ENCODE assay signal across 9 cellular contexts in genomic region chr11:101127348-101127698, GRCh38.
DNase-seq lines count a peak whose midpoint lies in the region; ATAC-seq and TF ChIP-seq lines count a peak whose summit lies in the region.
"Had no signal": no experiment of that assay in that cellular context is flagged by ENCODE, and none has a peak within 500 bp of the region (broad histone marks: within the 10 kb centered on the region; RNA-seq: fewer than 3 reads in every experiment).

No MANE protein-coding gene starts in this region.

- H3K9me3 Mint-ChIP-seq in stimulated activated naive CD8-positive, alpha-beta T cell treated with anti-CD3 and anti-CD28 coated beads, Interleukin-15, amount 100 ng/mL, for 72 hours: no peaks in the 10 kb centered on the region

- H3K27me3 Mint-ChIP-seq in stimulated activated naive CD8-positive, alpha-beta T cell treated with anti-CD3 and anti-CD28 coated beads, Interleukin-15, amount 100 ng/mL, for 72 hours: peaks cover 56% of the 10 kb centered on the region

- H3K9ac ChIP-seq in muscle layer of colon (ENCODE audit: low read length): peak overlapping the region; percentile 79

- no peaks in the 10 kb centered on the region for H3K36me3 ChIP-seq in muscle layer of colon (ENCODE audit: insufficient read depth, low read length)

- H3K4me1 Mint-ChIP-seq in stimulated activated naive CD8-positive, alpha-beta T cell treated with anti-CD3 and anti-CD28 coated beads, Interleukin-15, amount 100 ng/mL, for 72 hours: peaks cover 5% of the 10 kb centered on the region

- no peak overlapping the region for H3K27ac Mint-ChIP-seq in stimulated activated naive CD8-positive, alpha-beta T cell treated with anti-CD3 and anti-CD28 coated beads, Interleukin-15, amount 100 ng/mL, for 72 hours
- H3K27ac Mint-ChIP-seq: T-cell had no signal

- no peak for TF ChIP-seq CTCF in fibroblast of mammary gland (conservative IDR thresholded peaks at IDR 0.05; ENCODE audit: control insufficient read depth, insufficient read depth, low read depth, low read length)

- ATAC-seq in stimulated activated naive CD8-positive, alpha-beta T cell treated with anti-CD3 and anti-CD28 coated beads, Interleukin-15, amount 100 ng/mL, for 72 hours: peak; percentile 26
- no peak for ATAC-seq in stimulated activated naive CD8-positive, alpha-beta T cell treated with anti-CD3 and anti-CD28 coated beads, Interleukin-15, Interleukin-2, amounts not matched to agents 100 U/mL and 50 U/mL, for 24 hours
- ATAC-seq in HG03095 (IDR thresholded peaks at IDR 0.05; ENCODE audit: unreplicated experiment) (no peak), HG03469 (IDR thresholded peaks at IDR 0.05; ENCODE audit: unreplicated experiment) (no peak)
- ATAC-seq: T-cell had no signal

- DNase-seq in stimulated activated naive CD8-positive, alpha-beta T cell treated with anti-CD3 and anti-CD28 coated beads, Interleukin-15, amount 100 ng/mL, for 72 hours: no peak
- DNase-seq in stimulated activated naive CD8-positive, alpha-beta T cell treated with anti-CD3 and anti-CD28 coated beads, Interleukin-15, Interleukin-2, amounts not matched to agents 100 U/mL and 50 U/mL, for 24 hours: no peak
- no peak for DNase-seq in fibroblast of mammary gland (ENCODE audit: low read depth)
- DNase-seq in activated T-cell treated with anti-CD3 and anti-CD28 coated beads, Interleukin-2, amount 50 U/mL, for 1 hour: no peak
- DNase-seq in MV-4-11 (lab: John Stamatoyannopoulos, UW): no peak
- DNase-seq: T-cell had no signal

- H3K9me3 ChIP-seq in muscle layer of colon (ENCODE audit: low read length): no peaks in the 10 kb centered on the region

- peaks cover 9% of the 10 kb centered on the region for H3K4me1 ChIP-seq in muscle layer of colon (ENCODE audit: insufficient read depth, low read length)

- peak overlapping the region in 1 of 2 donors; percentile 14 for H3K4me3 Mint-ChIP-seq in stimulated activated naive CD8-positive, alpha-beta T cell treated with anti-CD3 and anti-CD28 coated beads, Interleukin-15, amount 100 ng/mL, for 72 hours
- H3K4me3 Mint-ChIP-seq: T-cell had no signal

- peak overlapping the region; percentile 53 for H3K4me3 ChIP-seq in fibroblast of mammary gland (ENCODE audit: control insufficient read depth, low read depth, low read length)
- H3K4me3 ChIP-seq in muscle layer of colon (ENCODE audit: low read depth in 1 of 2, low read length in 2 of 2): peak overlapping the region; percentile 82 to 93

- peak overlapping the region; percentile 64 for H3K27ac ChIP-seq in muscle layer of colon (ENCODE audit: low read depth, low read length)

- H3K27me3 ChIP-seq in muscle layer of colon (ENCODE audit: control insufficient read depth in 1 of 2, insufficient read depth in 2 of 2, low read length in 2 of 2): no peaks in the 10 kb centered on the region
